8 cellular contexts compared by ENCODE assay signal in the genomic region with DNA sequence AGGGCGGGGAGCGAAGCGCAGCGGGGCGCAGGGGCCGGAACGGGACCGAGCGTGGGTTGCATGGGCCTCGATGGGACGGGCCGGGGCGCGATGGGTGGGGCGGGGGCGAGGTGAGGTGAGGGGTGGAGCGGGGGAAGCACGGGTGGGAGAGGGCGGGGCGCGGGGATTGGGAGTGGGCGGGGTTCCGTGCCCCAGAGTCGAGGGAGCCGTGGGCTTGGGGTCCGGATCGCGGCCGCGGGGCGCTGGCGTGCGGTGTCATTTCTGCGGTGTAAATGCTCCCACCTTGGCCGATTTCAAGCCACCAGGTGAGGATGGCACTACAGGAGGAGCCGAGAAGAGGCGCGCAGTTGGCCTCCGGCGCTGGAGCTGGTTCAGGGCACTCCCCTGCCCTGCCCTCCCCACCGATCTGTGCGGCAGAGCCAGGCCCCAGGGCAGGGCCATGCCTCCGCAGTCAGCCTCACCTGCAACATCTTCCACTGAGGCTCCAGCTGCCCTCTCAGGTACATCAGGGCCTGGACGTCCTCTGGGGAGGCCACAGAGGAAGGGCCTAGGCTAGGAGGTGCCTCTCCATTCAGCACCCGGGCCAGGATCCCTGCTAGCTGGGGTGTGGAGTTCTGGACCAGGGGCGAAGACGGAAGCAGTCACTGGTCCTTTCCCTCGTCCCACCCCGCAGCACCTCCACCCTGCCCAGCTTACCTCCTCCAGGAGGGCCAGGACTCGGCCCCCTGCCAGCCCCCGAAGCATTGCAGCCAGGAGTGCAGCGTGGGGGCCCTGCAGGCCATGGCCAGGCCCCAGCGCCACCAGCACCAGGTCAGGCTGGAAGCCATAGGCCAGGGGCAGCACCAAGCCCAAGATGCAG. TPM values are rescaled to one million over a fixed set of nuclear protein-coding genes. Genes with fewer than 3 reads are reported as not detected.
DNase-seq lines count a peak whose midpoint lies in the region; ATAC-seq, FAIRE-seq and TF ChIP-seq lines count a peak whose summit lies in the region.

No MANE protein-coding gene starts in this region.

- H3K9me3 ChIP-seq in Karpas-422 (ENCODE audit: low read length) (no peaks in the 10 kb centered on the region), lung (ENCODE audit: control insufficient read depth in 2 of 2, insufficient read depth in 1 of 2, low read length in 1 of 2) (no peaks in the 10 kb centered on the region), uterus (no peaks in the 10 kb centered on the region)

- H3K9me2 ChIP-seq in Karpas-422 (replicated peaks; ENCODE audit: insufficient read depth, low read length), result no peaks in the 10 kb centered on the region

- no peak for TF ChIP-seq POLR2A in uterus (IDR thresholded peaks at IDR 0.05)

- H3K4me3 ChIP-seq in Karpas-422 (ENCODE audit: low read length), result peak overlapping the region; percentile 71
- peak overlapping the region; percentile 93 for H3K4me3 ChIP-seq in bronchial epithelial cell (ENCODE audit: low read depth, low read length)
- H3K4me3 ChIP-seq in lung, result peak overlapping the region; percentile 71
- H3K4me3 ChIP-seq in uterus, result peak overlapping the region; percentile 67 to 87

- H2AFZ ChIP-seq in Karpas-422 (ENCODE audit: low read length), result no peak overlapping the region

- no peak for FAIRE-seq in bronchial epithelial cell (lab: Jason Lieb, UNC)

- peak overlapping the region; percentile 70 for H3K27ac ChIP-seq in Karpas-422 (ENCODE audit: low read length)
- H3K27ac ChIP-seq in lung (ENCODE audit: low read depth in 1 of 2, low read length in 1 of 2), result peak overlapping the region; percentile 82 to 97
- H3K27ac ChIP-seq in uterus, result peak overlapping the region; percentile 77 to 93

- peak overlapping the region; percentile 72 for H3K9ac ChIP-seq in Karpas-422 (ENCODE audit: low read length)

- WGBS in lung, 2 donors, result 15 to 16% methylated on average over 42 to 53 of the region's 53 CpGs

- H3K36me3 ChIP-seq in Karpas-422 (ENCODE audit: insufficient read depth, low read length) (peaks cover 11% of the 10 kb centered on the region; the same call in 1 of the 2 replicates), bronchial epithelial cell (ENCODE audit: control insufficient read depth, insufficient read depth, low read length) (peaks cover 21% of the 10 kb centered on the region), lung (ENCODE audit: control insufficient read depth in 2 of 2, insufficient read depth in 2 of 2, low read length in 2 of 2) (peaks cover 0 to 16% of the 10 kb centered on the region in 2 donors), uterus (no peaks in the 10 kb centered on the region)

- TF ChIP-seq CTCF in bronchial epithelial cell (IDR thresholded peaks at IDR 0.05; ENCODE audit: insufficient read depth, low read length, severe bottlenecking) (no peak), lung (IDR thresholded peaks at IDR 0.05; ENCODE audit: control extremely low read depth, extremely low read depth) (no peak), uterus (IDR thresholded peaks at IDR 0.05) (no peak)

- H3K79me2 ChIP-seq in Karpas-422 (ENCODE audit: low read length), result peaks cover 67% of the 10 kb centered on the region

- peak; percentile 58 for DNase-seq in COLO668 (lab: John Stamatoyannopoulos, UW; ENCODE audit: unreplicated experiment)
- DNase-seq in Karpas-422, result no peak
- no peak for DNase-seq in bronchial epithelial cell (ENCODE audit: low read depth)
- DNase-seq in lung (ENCODE audit: low spot score), result no peak
- no peak for DNase-seq in uterus
- DNase-seq in NOMO-1 treated with DMSO at 0.1 percent for 48 hours (lab: John Stamatoyannopoulos, UW; ENCODE audit: unreplicated experiment), result no peak

- intact Hi-C loops in uterus (cut with DNase I; ENCODE audit: low total_unique reads), result no loop called here

- ATAC-seq in lung (ENCODE audit: insufficient read depth, low FRiP score), result peak; percentile 36
- no peak for ATAC-seq in HG03159 (IDR thresholded peaks at IDR 0.05; ENCODE audit: unreplicated experiment)
- ATAC-seq in HG03520 (IDR thresholded peaks at IDR 0.05; ENCODE audit: unreplicated experiment), result no peak

- peak overlapping the region; percentile 92 for H3K4me2 ChIP-seq in Karpas-422 (ENCODE audit: low read depth, low read length, poor library complexity, severe bottlenecking)

- peaks cover 76% of the 10 kb centered on the region for H3K4me1 ChIP-seq in Karpas-422 (ENCODE audit: low read length)
- H3K4me1 ChIP-seq in lung (ENCODE audit: control insufficient read depth in 2 of 2, insufficient read depth in 2 of 2, low read length in 2 of 2), result peaks cover 9 to 21% of the 10 kb centered on the region in 2 donors
- H3K4me1 ChIP-seq in uterus, result peaks cover 8 to 49% of the 10 kb centered on the region in 2 donors

- H4K20me1 ChIP-seq in Karpas-422 (ENCODE audit: insufficient read depth, low read depth, low read length), result peaks cover 36% of the 10 kb centered on the region; the same call in 1 of the 2 replicates

- H3K27me3 ChIP-seq in Karpas-422 (ENCODE audit: low read length), result no peaks in the 10 kb centered on the region
- no peaks in the 10 kb centered on the region for H3K27me3 ChIP-seq in bronchial epithelial cell (ENCODE audit: control insufficient read depth, insufficient read depth, low read length)
- H3K27me3 ChIP-seq in lung (ENCODE audit: control insufficient read depth, insufficient read depth), result no peaks in the 10 kb centered on the region
- no peaks in the 10 kb centered on the region for H3K27me3 ChIP-seq in uterus

RNA-seq across cellular contexts. Expression of gene TUBGCP6, which starts 0.6 kb away (rescaled TPM):
- 16.9 and 32.5 TPM in 2 replicates for total RNA-seq in Karpas-422 (2014; rRNA removed; shearing (Covaris generic); ENCODE audit: low replicate concordance)
- total RNA-seq in bronchial epithelial cell (18.2 TPM in 2 replicates), lung (10 to 100 TPM; 51.7 to 57.8 TPM), uterus (10 to 100 TPM; 19.1 to 52.2 (median 40.7) TPM)
- 10 to 100 TPM; 26.5 to 41.1 TPM for polyA plus RNA-seq in lung

RNA-seq across cellular contexts. Expression of gene HDAC10, which starts 5.6 kb away (rescaled TPM):
- total RNA-seq in Karpas-422 (2014; rRNA removed; shearing (Covaris generic); ENCODE audit: low replicate concordance), result 42.3 and 89.8 TPM in 2 replicates
- 9.7 and 13.8 TPM in 2 replicates for total RNA-seq in bronchial epithelial cell
- total RNA-seq in lung, result 10 to 100 TPM; 34.2 to 53.7 TPM
- polyA plus RNA-seq in lung, result 10 to 100 TPM; 32.2 to 38.3 TPM
- 10 to 100 TPM in 3 of 4 donors, 1 to 10 TPM in 1; 1.2 to 40.5 (median 20.6) TPM for total RNA-seq in uterus

RNA-seq across cellular contexts. Expression of gene MAPK12, which starts 16.0 kb away (rescaled TPM):
- 45.4 and 110 TPM in 2 replicates for total RNA-seq in Karpas-422 (2014; rRNA removed; shearing (Covaris generic); ENCODE audit: low replicate concordance)
- total RNA-seq in bronchial epithelial cell (12.4 and 14.1 TPM in 2 replicates), lung (10 to 100 TPM; 10.4 to 11.5 TPM), uterus (10 to 100 TPM; 10.3 to 41.4 (median 28.3) TPM)
- 10 to 100 TPM; 12.2 to 13.1 TPM for polyA plus RNA-seq in lung

RNA-seq across cellular contexts. Expression of gene MAPK11, which starts 24.7 kb away (rescaled TPM):
- 6.4 and 15.8 TPM in 2 replicates for total RNA-seq in Karpas-422 (2014; rRNA removed; shearing (Covaris generic); ENCODE audit: low replicate concordance)
- total RNA-seq in bronchial epithelial cell (3.4 and 9.0 TPM in 2 replicates), lung (10 to 100 TPM in 1 of 2 donors, 1 to 10 TPM in 1; 8.3 to 15.3 TPM), uterus (10 to 100 TPM in 3 of 4 donors, 1 to 10 TPM in 1; 7.9 to 39.5 (median 22.4) TPM)
- polyA plus RNA-seq in lung, result 10 to 100 TPM in 1 of 2 donors, 1 to 10 TPM in 1; 9.9 to 13.9 TPM

RNA-seq across cellular contexts. Expression of gene SELENOO, which starts 44.6 kb away (rescaled TPM):
- total RNA-seq in Karpas-422 (2014; rRNA removed; shearing (Covaris generic); ENCODE audit: low replicate concordance), result 20.0 and 64.1 TPM in 2 replicates
- 20.8 and 25.7 TPM in 2 replicates for total RNA-seq in bronchial epithelial cell
- total RNA-seq in lung, result 10 to 100 TPM; 15.6 to 30.3 TPM
- polyA plus RNA-seq in lung, result 10 to 100 TPM; 21.3 to 26.9 TPM
- total RNA-seq in uterus, result 10 to 100 TPM in 2 of 4 donors, 1 to 10 TPM in 2; 1.5 to 22.1 (median 10.0) TPM
